ENCODE assay signal across 19 cellular contexts in the genomic region with DNA sequence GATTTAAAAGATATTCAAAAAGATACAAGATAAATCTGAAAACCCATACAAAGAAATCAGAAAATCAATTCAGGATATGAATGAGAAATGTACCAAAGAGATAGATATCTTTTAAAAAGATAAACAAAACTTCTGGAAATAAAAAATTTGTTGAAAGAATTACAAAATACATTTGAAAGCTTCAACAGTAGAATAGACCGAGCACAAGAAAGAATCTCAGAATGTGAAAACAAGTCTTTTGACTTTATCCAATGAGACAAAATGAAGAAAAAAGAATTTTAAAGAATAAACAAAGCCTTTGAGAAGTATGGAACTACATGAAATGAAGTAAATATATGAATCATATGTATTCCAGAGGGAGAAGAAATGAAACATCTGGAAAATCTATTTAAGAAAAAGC.
DNase-seq lines count a peak whose midpoint lies in the region; ATAC-seq, FAIRE-seq and TF ChIP-seq lines count a peak whose summit lies in the region.
"Had no signal": no experiment of that assay in that cellular context is flagged by ENCODE, and none has a peak within 500 bp of the region (broad histone marks: within the 10 kb centered on the region; RNA-seq: fewer than 3 reads in every experiment).

No MANE protein-coding gene starts in this region.

- TF ChIP-seq CTCF in HEK293 (tag by site-specific recombination; IDR thresholded peaks at IDR 0.05) (no peak), K562 (IDR thresholded peaks at IDR 0.05 in 2 of 3, conservative IDR thresholded peaks at IDR 0.05 in 1 of 3; ENCODE audit: insufficient read depth in 2 of 3, low read depth in 1 of 3, low read length in 3 of 3) (no peak), smooth muscle cell (IDR thresholded peaks at IDR 0.05; ENCODE audit: borderline replicate concordance, insufficient read depth, poor library complexity, severe bottlenecking) (no peak)

- H3K27me3 ChIP-seq in K562 (ENCODE audit: control insufficient read depth in 2 of 2, insufficient read depth in 2 of 2, low read length in 2 of 2) (no peaks in the 10 kb centered on the region), smooth muscle cell (ENCODE audit: low read depth) (no peaks in the 10 kb centered on the region)

- 0% methylated on average over 1 of the region's 1 CpG for WGBS in K562 (ENCODE audit: insufficient coverage, low coverage, missing lambda C conversion rate)
- 100% methylated on average over 1 of the region's 1 CpG for WGBS in smooth muscle cell (ENCODE audit: low lambda C conversion rate)

- H3K4me3 ChIP-seq in HEK293 (ENCODE audit: low read depth, low read length) (no peak overlapping the region), K562 (no peak overlapping the region), smooth muscle cell (peak overlapping the region; percentile 8)
- H3K4me3 ChIP-seq: A549, GM23248, HAP-1 had no signal

- H3K9ac ChIP-seq in K562 (ENCODE audit: insufficient read depth in 1 of 2, low read depth in 2 of 2, low read length in 2 of 2): no peak overlapping the region
- no peak overlapping the region for H3K9ac ChIP-seq in smooth muscle cell (ENCODE audit: low read depth)
- H3K9ac ChIP-seq: GM23248 had no signal

- no peaks in the 10 kb centered on the region for H3K9me3 ChIP-seq in HEK293 (ENCODE audit: control insufficient read depth, insufficient read depth, low read depth, low read length)
- H3K9me3 ChIP-seq in K562 (replicated peaks; ENCODE audit: control insufficient read depth, insufficient read depth, low read depth, low read length): peaks cover 2% of the 10 kb centered on the region; the same call in 1 of the 2 replicates
- peaks cover 3% of the 10 kb centered on the region for H3K9me3 ChIP-seq in smooth muscle cell (replicated peaks; ENCODE audit: low read depth)
- H3K9me3 ChIP-seq: A549, HAP-1 had no signal

- H3F3A ChIP-seq in smooth muscle cell (ENCODE audit: low read depth): no peaks in the 10 kb centered on the region

- no peaks in the 10 kb centered on the region for H3K4me1 ChIP-seq in HEK293 (ENCODE audit: control insufficient read depth, insufficient read depth, low read length)
- H3K4me1 ChIP-seq in K562 (replicated peaks in 1 of 2; ENCODE audit: control insufficient read depth in 2 of 2, insufficient read depth in 2 of 2, low read length in 2 of 2): no peaks in the 10 kb centered on the region; a peak in 1 of 5 replicates
- H3K4me1 ChIP-seq in smooth muscle cell (ENCODE audit: low read depth): no peaks in the 10 kb centered on the region
- H3K4me1 ChIP-seq: A549, HAP-1 had no signal

- ATAC-seq in K562: no peak
- ATAC-seq: A549 had no signal

- H3K27ac ChIP-seq in HEK293 (ENCODE audit: extremely low read depth, low read depth, low read length): no peak overlapping the region
- H3K27ac ChIP-seq in K562 (ENCODE audit: extremely low read depth, low read depth, low read length): no peak overlapping the region
- no peak overlapping the region for H3K27ac ChIP-seq in smooth muscle cell (ENCODE audit: low read depth)
- H3K27ac ChIP-seq: A549, C4-2B, GM23248 had no signal

- in situ Hi-C loops in K562 (cut with MboI): no loop called here

- no peak for TF ChIP-seq RAD21 in K562 (CRISPR knock-in tag; conservative IDR thresholded peaks at IDR 0.05 in 1 of 2, IDR thresholded peaks at IDR 0.05 in 1 of 2)

- DNase-seq in K562 (ENCODE audit: extremely low read depth in 1 of 4, low spot score in 3 of 4): no peak
- DNase-seq in smooth muscle cell (lab: John Stamatoyannopoulos, UW; ENCODE audit: unreplicated experiment): no peak
- DNase-seq in MV-4-11 (lab: John Stamatoyannopoulos, UW): no peak
- no peak for DNase-seq in HCEC 1CT
- DNase-seq: AML-193; CD4-positive, alpha-beta T cell; DMS153; DMS79; GDM1; GM23248; HFFc6 had no signal

- H2AFZ ChIP-seq in K562 (ENCODE audit: low read depth, low read length): no peak overlapping the region
- H2AFZ ChIP-seq in smooth muscle cell (ENCODE audit: low read depth): no peak overlapping the region
- H2AFZ ChIP-seq: GM23248 had no signal

- TF ChIP-seq POLR2A in K562 (conservative IDR thresholded peaks at IDR 0.05): no peak

- no peaks in the 10 kb centered on the region for H3K9me1 ChIP-seq in K562 (ENCODE audit: control insufficient read depth, insufficient read depth, low read length)

- FAIRE-seq in A204.1 (lab: Jason Lieb, UNC) (peak; percentile 74), K562 (lab: Jason Lieb, UNC) (no peak)
- FAIRE-seq: A549, GM12892, GM18507, HTR-8/SVneo had no signal

- H4K20me1 ChIP-seq in K562 (replicated peaks; ENCODE audit: control insufficient read depth, insufficient read depth, low read length): no peaks in the 10 kb centered on the region
- H4K20me1 ChIP-seq in smooth muscle cell (ENCODE audit: low read depth): no peaks in the 10 kb centered on the region

- POLR2A ChIA-PET in HEK293 (lab: Yijun Ruan, JAX) (no interaction called here), K562 (lab: Yijun Ruan, JAX) (no interaction called here)

- H3K36me3 ChIP-seq in HEK293 (ENCODE audit: control insufficient read depth in 2 of 2, insufficient read depth in 1 of 2, low read length in 2 of 2) (no peaks in the 10 kb centered on the region), K562 (ENCODE audit: control insufficient read depth, insufficient read depth, low read length) (no peaks in the 10 kb centered on the region), smooth muscle cell (ENCODE audit: low read depth) (peaks cover 3% of the 10 kb centered on the region)
- H3K36me3 ChIP-seq: HAP-1 had no signal

- no peak for TF ChIP-seq EP300 in K562 (IDR thresholded peaks at IDR 0.05; ENCODE audit: low read length)

- CTCF ChIA-PET in HEK293 (lab: Yijun Ruan, JAX) (interaction anchor here (0.6 kb wide), 1 partner anchor 761 kb away, joined by 4 read pairs; no protein-coding TSS in a partner anchor), K562 (lab: Yijun Ruan, JAX; ENCODE audit: low intra/inter-chr PET ratio) (no interaction called here)

- intact Hi-C loops in K562 (cut with micrococcal nuclease): no loop called here

- H3K4me2 ChIP-seq in K562 (ENCODE audit: insufficient read depth, low read length) (no peak overlapping the region), smooth muscle cell (no peak overlapping the region)
- H3K4me2 ChIP-seq: A549 had no signal

- H3K79me2 ChIP-seq in K562 (ENCODE audit: control insufficient read depth, insufficient read depth, low read length) (no peaks in the 10 kb centered on the region), smooth muscle cell (ENCODE audit: low read depth) (no peaks in the 10 kb centered on the region)

- BruUV-seq in K562 (replicated peaks; lab: Mats Ljungman, UMichigan): no TSS peak

TF ChIP-seq in HEK293, 187 proteins besides CTCF, POLR2A, EP300 and RAD21:
- TF ChIP-seq IKZF3 (tag by site-specific recombination; IDR thresholded peaks at IDR 0.05) (no peak), ZNF324 (tag by site-specific recombination; IDR thresholded peaks at IDR 0.05) (no peak), ZNF677 (tag by site-specific recombination; IDR thresholded peaks at IDR 0.05) (no peak), SETDB1 (IDR thresholded peaks at IDR 0.05; ENCODE audit: insufficient read length, low read length) (peak; percentile 83)

TF ChIP-seq in K562, 482 proteins besides CTCF, POLR2A, EP300 and RAD21:
- TF ChIP-seq, protein P1, sequence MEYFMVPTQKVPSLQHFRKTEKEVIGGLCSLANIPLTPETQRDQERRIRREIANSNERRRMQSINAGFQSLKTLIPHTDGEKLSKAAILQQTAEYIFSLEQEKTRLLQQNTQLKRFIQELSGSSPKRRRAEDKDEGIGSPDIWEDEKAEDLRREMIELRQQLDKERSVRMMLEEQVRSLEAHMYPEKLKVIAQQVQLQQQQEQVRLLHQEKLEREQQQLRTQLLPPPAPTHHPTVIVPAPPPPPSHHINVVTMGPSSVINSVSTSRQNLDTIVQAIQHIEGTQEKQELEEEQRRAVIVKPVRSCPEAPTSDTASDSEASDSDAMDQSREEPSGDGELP (CRISPR knock-in tag; IDR thresholded peaks at IDR 0.05; ENCODE audit: borderline replicate concordance): no peak
- TF ChIP-seq TRIM28 (IDR thresholded peaks at IDR 0.05): peak; percentile 25; the same call in 1 of the 2 replicates
